In the genomic region with DNA sequence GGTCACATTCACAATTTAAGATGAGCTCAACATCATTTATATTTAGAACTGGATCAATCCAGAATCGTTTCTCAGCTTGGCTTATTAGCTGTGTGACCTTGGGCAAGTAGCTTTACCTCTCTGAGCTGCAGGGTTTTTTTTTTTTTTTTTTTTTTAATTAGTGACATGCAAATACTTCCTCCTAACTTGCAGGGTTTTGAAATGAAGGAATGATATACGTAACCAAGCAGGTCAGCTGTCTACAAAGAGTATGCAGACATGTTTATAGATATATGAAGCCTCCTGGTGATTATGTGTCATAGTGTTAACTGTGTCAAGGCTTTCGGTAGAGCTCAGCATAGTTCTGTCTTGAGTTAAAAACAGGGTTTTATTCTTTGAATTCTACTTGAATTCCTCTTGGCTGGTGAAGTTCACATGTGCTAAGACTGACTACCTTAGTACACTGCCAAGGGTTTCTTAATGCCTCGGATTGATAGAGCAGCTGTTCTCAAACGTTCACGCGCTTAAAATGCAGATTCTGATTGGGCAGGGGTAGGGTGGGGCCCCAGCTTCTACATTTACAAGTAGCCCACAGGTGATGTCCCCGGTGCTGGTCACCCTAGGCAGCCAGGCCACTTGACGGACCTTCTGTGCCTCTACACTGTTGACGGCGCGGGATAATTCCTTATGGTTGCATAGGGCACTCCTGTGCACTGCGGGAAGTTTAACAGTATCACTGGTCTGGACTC, we compare ENCODE assay signal across 8 cellular contexts. TPM values are rescaled to one million over a fixed set of nuclear protein-coding genes. Genes with fewer than 3 reads are reported as not detected.
DNase-seq lines count a peak whose midpoint lies in the region; ATAC-seq and TF ChIP-seq lines count a peak whose summit lies in the region.

No MANE protein-coding gene starts in this region.

- H3K9me3 ChIP-seq in cardiac muscle cell (ENCODE audit: low read depth) (no peaks in the 10 kb centered on the region), OCI-LY7 (ENCODE audit: low read length) (no peaks in the 10 kb centered on the region), endocrine pancreas (ENCODE audit: control insufficient read depth, low read length) (no peaks in the 10 kb centered on the region)

- ATAC-seq in Right ventricle myocardium inferior, result no peak
- ATAC-seq in HG02852 (IDR thresholded peaks at IDR 0.05; ENCODE audit: unreplicated experiment), result peak; percentile 8
- ATAC-seq in natural killer cell treated with Interleukin-12 subunit alpha and Interleukin-12 subunit beta and Interleukin-15 and Interleukin-18, amount 100 ng/mL, for 72 hours, result no peak

- TSS peak; percentile 64 for BruUV-seq in OCI-LY7 (replicated peaks; lab: Mats Ljungman, UMichigan)

- H3K4me1 Mint-ChIP-seq in natural killer cell treated with Interleukin-12 subunit alpha and Interleukin-12 subunit beta and Interleukin-15 and Interleukin-18, amount 100 ng/mL, for 72 hours (ENCODE audit: low read depth in 2 of 2), result peaks cover 0 to 22% of the 10 kb centered on the region in 2 donors

- no peaks in the 10 kb centered on the region for H3K36me3 Mint-ChIP-seq in natural killer cell treated with Interleukin-12 subunit alpha and Interleukin-12 subunit beta and Interleukin-15 and Interleukin-18, amount 100 ng/mL, for 72 hours

- no peaks in the 10 kb centered on the region for H3K27me3 Mint-ChIP-seq in natural killer cell treated with Interleukin-12 subunit alpha and Interleukin-12 subunit beta and Interleukin-15 and Interleukin-18, amount 100 ng/mL, for 72 hours

- H3K27ac Mint-ChIP-seq in natural killer cell treated with Interleukin-12 subunit alpha and Interleukin-12 subunit beta and Interleukin-15 and Interleukin-18, amount 100 ng/mL, for 72 hours, result peak overlapping the region in 1 of 2 donors; percentile 89

- H3K27ac ChIP-seq in cardiac muscle cell (no peak overlapping the region), OCI-LY7 (ENCODE audit: low read depth, low read length, poor library complexity, severe bottlenecking) (peak overlapping the region; percentile 87)

- DNase-seq in cardiac muscle cell (ENCODE audit: low read depth in 1 of 2, low spot score in 1 of 2), result peak in 1 of 2 donors; percentile 7
- DNase-seq in Right ventricle myocardium inferior (ENCODE audit: missing footprints), result no peak
- peak; percentile 59 for DNase-seq in OCI-LY7 (ENCODE audit: low spot score)
- DNase-seq in natural killer cell treated with Interleukin-12 subunit alpha and Interleukin-12 subunit beta and Interleukin-15 and Interleukin-18, amount 100 ng/mL, for 72 hours (ENCODE audit: low spot score), result no peak
- DNase-seq in DMS153 (lab: John Stamatoyannopoulos, UW), result no peak
- no peak for DNase-seq in SHP77 treated with DMSO at 0.1 percent for 48 hours (lab: John Stamatoyannopoulos, UW)

- H2AFZ ChIP-seq in OCI-LY7 (ENCODE audit: low read length), result 0 out of 2 replicates have a peak overlapping the region, but pooled peaks have one; percentile 47

- H3K27me3 ChIP-seq in cardiac muscle cell (no peaks in the 10 kb centered on the region), endocrine pancreas (ENCODE audit: control insufficient read depth, insufficient read depth, low read length) (no peaks in the 10 kb centered on the region)

- peak overlapping the region; percentile 86 for H3K4me3 ChIP-seq in cardiac muscle cell
- peak overlapping the region; percentile 95 for H3K4me3 ChIP-seq in OCI-LY7 (ENCODE audit: low read depth, low read length, poor library complexity, severe bottlenecking)
- peak overlapping the region; percentile 53 for H3K4me3 ChIP-seq in endocrine pancreas (ENCODE audit: control insufficient read depth, insufficient read depth, low read length)

- H3K36me3 ChIP-seq in cardiac muscle cell, result no peaks in the 10 kb centered on the region
- peaks cover 8% of the 10 kb centered on the region for H3K36me3 ChIP-seq in OCI-LY7 (ENCODE audit: insufficient read depth, low read length)
- H3K36me3 ChIP-seq in endocrine pancreas (ENCODE audit: control insufficient read depth, insufficient read depth, low read length), result no peaks in the 10 kb centered on the region

- no peaks in the 10 kb centered on the region for H4K20me1 ChIP-seq in OCI-LY7 (ENCODE audit: insufficient read depth, low read length)

- intact Hi-C loops in Right ventricle myocardium inferior (cut with DNase I) (no loop called here), OCI-LY7 (cut with micrococcal nuclease; ENCODE audit: unreplicated experiment) (loop anchor here (5.0 kb wide), 1 partner anchor 75 kb away; no protein-coding TSS in a partner anchor)

- peak overlapping the region; percentile 90 for H3K4me2 ChIP-seq in OCI-LY7 (ENCODE audit: low read length)

- peak overlapping the region; percentile 44 for H3K9ac ChIP-seq in endocrine pancreas (ENCODE audit: control insufficient read depth, insufficient read depth, low read length)

- H3K9me3 Mint-ChIP-seq in natural killer cell treated with Interleukin-12 subunit alpha and Interleukin-12 subunit beta and Interleukin-15 and Interleukin-18, amount 100 ng/mL, for 72 hours, result no peaks in the 10 kb centered on the region

- no peak for TF ChIP-seq CTCF in cardiac muscle cell (IDR thresholded peaks at IDR 0.05; ENCODE audit: low read depth, low read length)
- no peak for TF ChIP-seq CTCF in OCI-LY7 (conservative IDR thresholded peaks at IDR 0.05; ENCODE audit: low read length)

- H3K9me2 ChIP-seq in OCI-LY7 (ENCODE audit: insufficient read depth, low read length), result no peaks in the 10 kb centered on the region

- POLR2A ChIA-PET in OCI-LY7 (lab: Charles Lee), result interaction anchor here (0.6 to 3.5 kb wide), 16 partner anchors 8 to 1966 kb away, joined by 3 to 38 read pairs (median 4); no protein-coding TSS in a partner anchor

- H3K79me2 ChIP-seq in OCI-LY7 (ENCODE audit: insufficient read depth, low read depth, low read length), result peaks cover 53% of the 10 kb centered on the region; the same call in 1 of the 2 replicates

- peak overlapping the region; percentile 58 for H3K4me3 Mint-ChIP-seq in natural killer cell treated with Interleukin-12 subunit alpha and Interleukin-12 subunit beta and Interleukin-15 and Interleukin-18, amount 100 ng/mL, for 72 hours

- CTCF ChIA-PET in OCI-LY7 (lab: Charles Lee; ENCODE audit: unreplicated experiment), result interaction anchor here (1.4 to 1.7 kb wide), 2 partner anchors 13 to 61 kb away, joined by 3 to 6 read pairs; no protein-coding TSS in a partner anchor

- H3K4me1 ChIP-seq in cardiac muscle cell (ENCODE audit: low read depth), result peaks cover 4% of the 10 kb centered on the region
- peaks cover 33% of the 10 kb centered on the region for H3K4me1 ChIP-seq in OCI-LY7 (ENCODE audit: insufficient read depth, low read length, poor library complexity, severe bottlenecking)
- no peaks in the 10 kb centered on the region for H3K4me1 ChIP-seq in endocrine pancreas (ENCODE audit: control insufficient read depth, insufficient read depth, low read length)

RNA-seq across cellular contexts. Expression of a gene that starts 0.6 kb away (rescaled TPM):
- total RNA-seq in cardiac muscle cell (1.9 and 4.3 TPM in 2 replicates), Right ventricle myocardium inferior (5.0 TPM), OCI-LY7 (2022) (40.3 and 47.0 TPM in 2 replicates)
- 3.2 and 4.9 TPM in 2 replicates for polyA plus RNA-seq in cardiac muscle cell
- total RNA-seq in OCI-LY7 (2014; rRNA removed; shearing (Covaris generic)), result 15.2 and 16.3 TPM in 2 replicates
- 1 to 10 TPM; 2.4 to 3.1 TPM for total RNA-seq in natural killer cell treated with Interleukin-12 subunit alpha and Interleukin-12 subunit beta and Interleukin-15 and Interleukin-18, amount 100 ng/mL, for 72 hours

RNA-seq across cellular contexts. Expression of a gene that starts 1.1 kb away (rescaled TPM):
- total RNA-seq in cardiac muscle cell (96.4 and 105 TPM in 2 replicates), Right ventricle myocardium inferior (22.1 TPM), OCI-LY7 (2022) (25.7 and 28.6 TPM in 2 replicates)
- polyA plus RNA-seq in cardiac muscle cell, result 81.5 and 83.1 TPM in 2 replicates
- 8.8 and 21.1 TPM in 2 replicates for total RNA-seq in OCI-LY7 (2014; rRNA removed; shearing (Covaris generic))
- 10 to 100 TPM; 26.4 to 39.0 TPM for total RNA-seq in natural killer cell treated with Interleukin-12 subunit alpha and Interleukin-12 subunit beta and Interleukin-15 and Interleukin-18, amount 100 ng/mL, for 72 hours
